Comparison of ENCODE assay signal across 13 cellular contexts in genomic region chr11:11844272-11844671, GRCh38. TPM values are rescaled to one million over a fixed set of nuclear protein-coding genes. Genes with fewer than 3 reads are reported as not detected.
DNase-seq lines count a peak whose midpoint lies in the region; ATAC-seq and TF ChIP-seq lines count a peak whose summit lies in the region.
"Had no signal": no experiment of that assay in that cellular context is flagged by ENCODE, and none has a peak within 500 bp of the region (broad histone marks: within the 10 kb centered on the region; RNA-seq: fewer than 3 reads in every experiment).

No MANE protein-coding gene starts in this region.

- H3K27me3 Mint-ChIP-seq in activated naive CD8-positive, alpha-beta T cell treated with anti-CD3 and anti-CD28 coated beads for 36 hours = no peaks in the 10 kb centered on the region
- H3K27me3 Mint-ChIP-seq: activated CD8-positive, alpha-beta memory T cell treated with anti-CD3 and anti-CD28 coated beads, Interleukin-2, amount 10 ng/mL, durations not matched to agents 7 days and 5 days; naive B cell had no signal

- H3K4me3 Mint-ChIP-seq in activated naive CD8-positive, alpha-beta T cell treated with anti-CD3 and anti-CD28 coated beads for 36 hours = no peak overlapping the region

- POLR2A ChIA-PET in AG04449 (lab: Yijun Ruan, JAX) = interaction anchor here (0.9 to 3.7 kb wide), 2 partner anchors 8 to 31 kb away, joined by 3 to 18 read pairs; no protein-coding TSS in a partner anchor

- no peak overlapping the region for H3K27ac Mint-ChIP-seq in activated naive CD8-positive, alpha-beta T cell treated with anti-CD3 and anti-CD28 coated beads for 36 hours
- H3K27ac Mint-ChIP-seq: activated CD8-positive, alpha-beta memory T cell treated with anti-CD3 and anti-CD28 coated beads, Interleukin-2, amount 10 ng/mL, durations not matched to agents 7 days and 5 days had no signal

- H3F3A ChIP-seq in neural cell (ENCODE audit: insufficient read depth, low read length, poor library complexity, severe bottlenecking) = peaks cover 3% of the 10 kb centered on the region

- no peaks in the 10 kb centered on the region for H4K20me1 ChIP-seq in neural cell (ENCODE audit: insufficient read depth)

- no peaks in the 10 kb centered on the region for H3K27me3 ChIP-seq in neural cell (ENCODE audit: insufficient read depth, low read depth, low read length)

- no peaks in the 10 kb centered on the region for H3K9me2 ChIP-seq in neural cell (ENCODE audit: insufficient read depth, low read length)

- H3K4me1 Mint-ChIP-seq in activated naive CD8-positive, alpha-beta T cell treated with anti-CD3 and anti-CD28 coated beads for 36 hours = peaks cover 41% of the 10 kb centered on the region

- H3K9me3 ChIP-seq in KOPT-K1 (ENCODE audit: insufficient read depth, low read length, poor library complexity, severe bottlenecking) = no peaks in the 10 kb centered on the region
- H3K9me3 ChIP-seq in neural cell (ENCODE audit: low read length) = no peaks in the 10 kb centered on the region

- H3K27ac ChIP-seq in KOPT-K1 (ENCODE audit: low read depth, low read length, poor library complexity, severe bottlenecking) = peak overlapping the region; percentile 23
- peak overlapping the region; percentile 74 to 99 for H3K27ac ChIP-seq in coronary artery
- H3K27ac ChIP-seq in neural cell (ENCODE audit: low read length) = no peak overlapping the region

- H2AFZ ChIP-seq in neural cell (ENCODE audit: low read depth, low read length) = no peak overlapping the region

- CTCF ChIA-PET in AG04449 (lab: Yijun Ruan, JAX) = interaction anchor here (1.5 to 2.8 kb wide), 4 partner anchors 32 to 438 kb away, joined by 3 to 10 read pairs (median 4); no protein-coding TSS in a partner anchor

- TF ChIP-seq CTCF in AG04449 (IDR thresholded peaks at IDR 0.05; ENCODE audit: insufficient read depth, low read length, missing control alignments) (no peak), coronary artery (IDR thresholded peaks at IDR 0.05) (no peak), neural cell (IDR thresholded peaks at IDR 0.05; ENCODE audit: poor library complexity, severe bottlenecking) (no peak)

- no peaks in the 10 kb centered on the region for H3K9me3 Mint-ChIP-seq in activated naive CD8-positive, alpha-beta T cell treated with anti-CD3 and anti-CD28 coated beads for 36 hours
- H3K9me3 Mint-ChIP-seq: naive B cell had no signal

- no peak for ATAC-seq in HG02970 (IDR thresholded peaks at IDR 0.05; ENCODE audit: low FRiP score, unreplicated experiment)
- ATAC-seq: activated CD8-positive, alpha-beta memory T cell treated with anti-CD3 and anti-CD28 coated beads, Interleukin-2, amount 10 ng/mL, durations not matched to agents 7 days and 5 days had no signal

- no peak for TF ChIP-seq RAD21 in neural cell (conservative IDR thresholded peaks at IDR 0.05)

- H3K4me2 ChIP-seq in neural cell (ENCODE audit: low read length) = peak overlapping the region; percentile 74

- peaks cover 71% of the 10 kb centered on the region for H3K79me2 ChIP-seq in neural cell (replicated peaks; ENCODE audit: insufficient read depth, low read length)

- TF ChIP-seq EP300 in neural cell (conservative IDR thresholded peaks at IDR 0.05; ENCODE audit: poor library complexity, severe bottlenecking) = no peak

- no peak overlapping the region for H3K9ac ChIP-seq in neural cell (ENCODE audit: low read length)

- H3K36me3 ChIP-seq in KOPT-K1 (ENCODE audit: insufficient read depth, low read length) (no peaks in the 10 kb centered on the region), neural cell (ENCODE audit: insufficient read depth, low read length) (no peaks in the 10 kb centered on the region)

- H3K4me3 ChIP-seq in AG04449 (ENCODE audit: low read depth, low read length) (peak overlapping the region; percentile 79), coronary artery (peak overlapping the region; percentile 97), neural cell (ENCODE audit: low read length) (peak overlapping the region; percentile 85)

- DNase-seq in AG04449 (ENCODE audit: low read depth, low spot score) = no peak
- no peak for DNase-seq in coronary artery (ENCODE audit: low spot score)
- no peak for DNase-seq in activated naive CD8-positive, alpha-beta T cell treated with anti-CD3 and anti-CD28 coated beads for 36 hours
- no peak for DNase-seq in NCI-H446 treated with DMSO at 0.1 percent for 48 hours (lab: John Stamatoyannopoulos, UW)
- DNase-seq in anterior cingulate cortex (lab: John Stamatoyannopoulos, UW) = no peak
- DNase-seq: COR-L47, MV-4-11, naive B cell, RPMI8226 had no signal

- H3K36me3 Mint-ChIP-seq in activated naive CD8-positive, alpha-beta T cell treated with anti-CD3 and anti-CD28 coated beads for 36 hours = no peaks in the 10 kb centered on the region
- H3K36me3 Mint-ChIP-seq: naive B cell had no signal

TF ChIP-seq in neural cell, 6 proteins besides CTCF, POLR2A, EP300 and RAD21:
- TF ChIP-seq POLR2AphosphoS5 (IDR thresholded peaks at IDR 0.05) = no peak
- no peak for TF ChIP-seq SMC3 (conservative IDR thresholded peaks at IDR 0.05; ENCODE audit: poor library complexity)
- TF ChIP-seq MXI1 (conservative IDR thresholded peaks at IDR 0.05; ENCODE audit: poor library complexity, severe bottlenecking) = no peak
- no peak for TF ChIP-seq TAF1 (IDR thresholded peaks at IDR 0.05; ENCODE audit: low read depth)
- TF ChIP-seq, protein P1, sequence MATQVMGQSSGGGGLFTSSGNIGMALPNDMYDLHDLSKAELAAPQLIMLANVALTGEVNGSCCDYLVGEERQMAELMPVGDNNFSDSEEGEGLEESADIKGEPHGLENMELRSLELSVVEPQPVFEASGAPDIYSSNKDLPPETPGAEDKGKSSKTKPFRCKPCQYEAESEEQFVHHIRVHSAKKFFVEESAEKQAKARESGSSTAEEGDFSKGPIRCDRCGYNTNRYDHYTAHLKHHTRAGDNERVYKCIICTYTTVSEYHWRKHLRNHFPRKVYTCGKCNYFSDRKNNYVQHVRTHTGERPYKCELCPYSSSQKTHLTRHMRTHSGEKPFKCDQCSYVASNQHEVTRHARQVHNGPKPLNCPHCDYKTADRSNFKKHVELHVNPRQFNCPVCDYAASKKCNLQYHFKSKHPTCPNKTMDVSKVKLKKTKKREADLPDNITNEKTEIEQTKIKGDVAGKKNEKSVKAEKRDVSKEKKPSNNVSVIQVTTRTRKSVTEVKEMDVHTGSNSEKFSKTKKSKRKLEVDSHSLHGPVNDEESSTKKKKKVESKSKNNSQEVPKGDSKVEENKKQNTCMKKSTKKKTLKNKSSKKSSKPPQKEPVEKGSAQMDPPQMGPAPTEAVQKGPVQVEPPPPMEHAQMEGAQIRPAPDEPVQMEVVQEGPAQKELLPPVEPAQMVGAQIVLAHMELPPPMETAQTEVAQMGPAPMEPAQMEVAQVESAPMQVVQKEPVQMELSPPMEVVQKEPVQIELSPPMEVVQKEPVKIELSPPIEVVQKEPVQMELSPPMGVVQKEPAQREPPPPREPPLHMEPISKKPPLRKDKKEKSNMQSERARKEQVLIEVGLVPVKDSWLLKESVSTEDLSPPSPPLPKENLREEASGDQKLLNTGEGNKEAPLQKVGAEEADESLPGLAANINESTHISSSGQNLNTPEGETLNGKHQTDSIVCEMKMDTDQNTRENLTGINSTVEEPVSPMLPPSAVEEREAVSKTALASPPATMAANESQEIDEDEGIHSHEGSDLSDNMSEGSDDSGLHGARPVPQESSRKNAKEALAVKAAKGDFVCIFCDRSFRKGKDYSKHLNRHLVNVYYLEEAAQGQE (IDR thresholded peaks at IDR 0.05; ENCODE audit: borderline replicate concordance) = no peak
- no peak for TF ChIP-seq EZH2 (IDR thresholded peaks at IDR 0.05; ENCODE audit: borderline replicate concordance, insufficient read depth, low read length, poor library complexity, severe bottlenecking)
TF ChIP-seq in neural cell: peak in this region for 0.

RNA-seq across cellular contexts. Expression of gene USP47, which starts 2.5 kb away (rescaled TPM):
- polyA plus RNA-seq in neural cell = 89.6 and 92.6 TPM in 2 replicates
- polyA minus RNA-seq in neural cell = 213 and 248 TPM in 2 replicates
- total RNA-seq in activated naive CD8-positive, alpha-beta T cell treated with anti-CD3 and anti-CD28 coated beads for 36 hours = 10 to 100 TPM; 41.3 to 43.8 TPM
